1 cellular context compared by ENCODE assay signal in the genomic region with DNA sequence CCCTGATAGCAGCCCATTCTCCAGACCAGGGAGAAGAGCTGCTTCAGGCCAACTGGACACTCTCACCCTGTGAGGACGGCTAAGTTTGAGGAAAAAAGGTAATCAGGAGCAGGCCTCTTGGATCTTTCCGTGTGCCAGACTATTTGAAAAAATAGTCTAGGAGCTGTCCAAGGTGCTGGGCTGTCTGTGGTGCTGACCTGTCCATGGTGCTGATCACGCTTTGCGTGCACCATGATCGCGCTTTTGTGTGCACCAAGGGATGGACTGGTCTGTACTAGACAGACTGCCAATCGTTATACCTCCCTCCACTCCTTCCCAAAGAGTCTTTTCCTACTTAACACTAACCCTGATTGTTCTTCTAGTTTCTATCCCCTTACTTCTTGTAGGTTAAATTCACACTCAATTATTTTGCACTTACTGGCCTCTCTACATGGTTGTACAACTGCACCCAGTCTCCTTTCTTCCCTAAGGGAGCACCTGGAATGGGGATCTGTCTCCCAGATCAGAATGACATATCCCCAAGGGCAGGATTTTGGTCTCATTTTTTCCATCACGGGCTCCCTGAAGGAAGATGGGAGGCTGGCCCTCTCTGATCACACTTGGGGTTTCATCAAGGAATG.
TF ChIP-seq lines count a peak whose summit lies in the region.

No MANE protein-coding gene starts in this region.

TF ChIP-seq in HEK293, 187 proteins besides CTCF, POLR2A, EP300 and RAD21 (continued from another document and continues in another):
- TF ChIP-seq, protein P1, sequence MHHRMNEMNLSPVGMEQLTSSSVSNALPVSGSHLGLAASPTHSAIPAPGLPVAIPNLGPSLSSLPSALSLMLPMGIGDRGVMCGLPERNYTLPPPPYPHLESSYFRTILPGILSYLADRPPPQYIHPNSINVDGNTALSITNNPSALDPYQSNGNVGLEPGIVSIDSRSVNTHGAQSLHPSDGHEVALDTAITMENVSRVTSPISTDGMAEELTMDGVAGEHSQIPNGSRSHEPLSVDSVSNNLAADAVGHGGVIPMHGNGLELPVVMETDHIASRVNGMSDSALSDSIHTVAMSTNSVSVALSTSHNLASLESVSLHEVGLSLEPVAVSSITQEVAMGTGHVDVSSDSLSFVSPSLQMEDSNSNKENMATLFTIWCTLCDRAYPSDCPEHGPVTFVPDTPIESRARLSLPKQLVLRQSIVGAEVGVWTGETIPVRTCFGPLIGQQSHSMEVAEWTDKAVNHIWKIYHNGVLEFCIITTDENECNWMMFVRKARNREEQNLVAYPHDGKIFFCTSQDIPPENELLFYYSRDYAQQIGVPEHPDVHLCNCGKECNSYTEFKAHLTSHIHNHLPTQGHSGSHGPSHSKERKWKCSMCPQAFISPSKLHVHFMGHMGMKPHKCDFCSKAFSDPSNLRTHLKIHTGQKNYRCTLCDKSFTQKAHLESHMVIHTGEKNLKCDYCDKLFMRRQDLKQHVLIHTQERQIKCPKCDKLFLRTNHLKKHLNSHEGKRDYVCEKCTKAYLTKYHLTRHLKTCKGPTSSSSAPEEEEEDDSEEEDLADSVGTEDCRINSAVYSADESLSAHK (tag by site-specific recombination; IDR thresholded peaks at IDR 0.05): no peak
- TF ChIP-seq ZNF169 (tag by site-specific recombination; IDR thresholded peaks at IDR 0.05): no peak
- no peak for TF ChIP-seq ZNF654 (tag by site-specific recombination; IDR thresholded peaks at IDR 0.05; ENCODE audit: low read depth)
- no peak for TF ChIP-seq WT1 (tag by site-specific recombination; IDR thresholded peaks at IDR 0.05)
- TF ChIP-seq ZFP41 (tag by site-specific recombination; IDR thresholded peaks at IDR 0.05; ENCODE audit: borderline replicate concordance): no peak
- TF ChIP-seq ZNF354C (tag by site-specific recombination; IDR thresholded peaks at IDR 0.05; ENCODE audit: borderline replicate concordance, low read depth): no peak
- no peak for TF ChIP-seq ZNF571 (tag by site-specific recombination; IDR thresholded peaks at IDR 0.05)
- no peak for TF ChIP-seq ZNF155 (tag by site-specific recombination; IDR thresholded peaks at IDR 0.05)
- TF ChIP-seq ZNF324 (tag by site-specific recombination; IDR thresholded peaks at IDR 0.05): no peak
- TF ChIP-seq ZNF561 (tag by site-specific recombination; IDR thresholded peaks at IDR 0.05; ENCODE audit: borderline replicate concordance): no peak
- no peak for TF ChIP-seq ZNF223 (tag by site-specific recombination; IDR thresholded peaks at IDR 0.05)
- TF ChIP-seq ZNF391 (tag by site-specific recombination; IDR thresholded peaks at IDR 0.05; ENCODE audit: borderline replicate concordance, low read depth): no peak
- no peak for TF ChIP-seq GLI4 (tag by site-specific recombination; IDR thresholded peaks at IDR 0.05)
- TF ChIP-seq, protein P2, sequence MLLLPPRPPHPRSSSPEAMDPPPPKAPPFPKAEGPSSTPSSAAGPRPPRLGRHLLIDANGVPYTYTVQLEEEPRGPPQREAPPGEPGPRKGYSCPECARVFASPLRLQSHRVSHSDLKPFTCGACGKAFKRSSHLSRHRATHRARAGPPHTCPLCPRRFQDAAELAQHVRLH (tag by site-specific recombination; IDR thresholded peaks at IDR 0.05): no peak
- TF ChIP-seq ZNF394 (tag by site-specific recombination; IDR thresholded peaks at IDR 0.05; ENCODE audit: borderline replicate concordance): no peak
- no peak for TF ChIP-seq ZNF629 (tag by site-specific recombination; IDR thresholded peaks at IDR 0.05)
- no peak for TF ChIP-seq ZNF239 (tag by site-specific recombination; IDR thresholded peaks at IDR 0.05)
- no peak for TF ChIP-seq ZNF510 (tag by site-specific recombination; IDR thresholded peaks at IDR 0.05; ENCODE audit: insufficient replicate concordance)
- no peak for TF ChIP-seq ZNF785 (tag by site-specific recombination; IDR thresholded peaks at IDR 0.05)
- TF ChIP-seq ZNF660 (tag by site-specific recombination; IDR thresholded peaks at IDR 0.05): no peak
- no peak for TF ChIP-seq KLF9 (tag by site-specific recombination; IDR thresholded peaks at IDR 0.05; ENCODE audit: low read depth)
- no peak for TF ChIP-seq ZNF596 (tag by site-specific recombination; IDR thresholded peaks at IDR 0.05)
- TF ChIP-seq ZNF248 (tag by site-specific recombination; IDR thresholded peaks at IDR 0.05): no peak
- no peak for TF ChIP-seq ZNF48 (tag by site-specific recombination; IDR thresholded peaks at IDR 0.05)
- no peak for TF ChIP-seq ZNF521 (tag by site-specific recombination; IDR thresholded peaks at IDR 0.05)
- TF ChIP-seq, protein P3, sequence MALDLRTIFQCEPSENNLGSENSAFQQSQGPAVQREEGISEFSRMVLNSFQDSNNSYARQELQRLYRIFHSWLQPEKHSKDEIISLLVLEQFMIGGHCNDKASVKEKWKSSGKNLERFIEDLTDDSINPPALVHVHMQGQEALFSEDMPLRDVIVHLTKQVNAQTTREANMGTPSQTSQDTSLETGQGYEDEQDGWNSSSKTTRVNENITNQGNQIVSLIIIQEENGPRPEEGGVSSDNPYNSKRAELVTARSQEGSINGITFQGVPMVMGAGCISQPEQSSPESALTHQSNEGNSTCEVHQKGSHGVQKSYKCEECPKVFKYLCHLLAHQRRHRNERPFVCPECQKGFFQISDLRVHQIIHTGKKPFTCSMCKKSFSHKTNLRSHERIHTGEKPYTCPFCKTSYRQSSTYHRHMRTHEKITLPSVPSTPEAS (tag by site-specific recombination; IDR thresholded peaks at IDR 0.05): no peak
- TF ChIP-seq ZFP37 (tag by site-specific recombination; IDR thresholded peaks at IDR 0.05): peak; percentile 72; the same call in 1 of the 2 replicates
- no peak for TF ChIP-seq ZNF791 (tag by site-specific recombination; IDR thresholded peaks at IDR 0.05)
- TF ChIP-seq ZNF23 (tag by site-specific recombination; IDR thresholded peaks at IDR 0.05; ENCODE audit: borderline replicate concordance): no peak
- TF ChIP-seq ZSCAN30 (tag by site-specific recombination; IDR thresholded peaks at IDR 0.05): no peak
- TF ChIP-seq, protein P4, sequence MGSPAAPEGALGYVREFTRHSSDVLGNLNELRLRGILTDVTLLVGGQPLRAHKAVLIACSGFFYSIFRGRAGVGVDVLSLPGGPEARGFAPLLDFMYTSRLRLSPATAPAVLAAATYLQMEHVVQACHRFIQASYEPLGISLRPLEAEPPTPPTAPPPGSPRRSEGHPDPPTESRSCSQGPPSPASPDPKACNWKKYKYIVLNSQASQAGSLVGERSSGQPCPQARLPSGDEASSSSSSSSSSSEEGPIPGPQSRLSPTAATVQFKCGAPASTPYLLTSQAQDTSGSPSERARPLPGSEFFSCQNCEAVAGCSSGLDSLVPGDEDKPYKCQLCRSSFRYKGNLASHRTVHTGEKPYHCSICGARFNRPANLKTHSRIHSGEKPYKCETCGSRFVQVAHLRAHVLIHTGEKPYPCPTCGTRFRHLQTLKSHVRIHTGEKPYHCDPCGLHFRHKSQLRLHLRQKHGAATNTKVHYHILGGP (tag by site-specific recombination; IDR thresholded peaks at IDR 0.05): no peak
- no peak for TF ChIP-seq OSR2 (tag by site-specific recombination; IDR thresholded peaks at IDR 0.05)
- TF ChIP-seq, protein P5, sequence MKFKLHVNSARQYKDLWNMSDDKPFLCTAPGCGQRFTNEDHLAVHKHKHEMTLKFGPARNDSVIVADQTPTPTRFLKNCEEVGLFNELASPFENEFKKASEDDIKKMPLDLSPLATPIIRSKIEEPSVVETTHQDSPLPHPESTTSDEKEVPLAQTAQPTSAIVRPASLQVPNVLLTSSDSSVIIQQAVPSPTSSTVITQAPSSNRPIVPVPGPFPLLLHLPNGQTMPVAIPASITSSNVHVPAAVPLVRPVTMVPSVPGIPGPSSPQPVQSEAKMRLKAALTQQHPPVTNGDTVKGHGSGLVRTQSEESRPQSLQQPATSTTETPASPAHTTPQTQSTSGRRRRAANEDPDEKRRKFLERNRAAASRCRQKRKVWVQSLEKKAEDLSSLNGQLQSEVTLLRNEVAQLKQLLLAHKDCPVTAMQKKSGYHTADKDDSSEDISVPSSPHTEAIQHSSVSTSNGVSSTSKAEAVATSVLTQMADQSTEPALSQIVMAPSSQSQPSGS (tag by site-specific recombination; IDR thresholded peaks at IDR 0.05; ENCODE audit: low read depth): no peak
- TF ChIP-seq ZNF2 (tag by site-specific recombination; IDR thresholded peaks at IDR 0.05): no peak
- TF ChIP-seq REPIN1 (tag by site-specific recombination; IDR thresholded peaks at IDR 0.05; ENCODE audit: low read depth): no peak
- no peak for TF ChIP-seq ZFP69B (tag by site-specific recombination; IDR thresholded peaks at IDR 0.05)
- TF ChIP-seq, protein P6, sequence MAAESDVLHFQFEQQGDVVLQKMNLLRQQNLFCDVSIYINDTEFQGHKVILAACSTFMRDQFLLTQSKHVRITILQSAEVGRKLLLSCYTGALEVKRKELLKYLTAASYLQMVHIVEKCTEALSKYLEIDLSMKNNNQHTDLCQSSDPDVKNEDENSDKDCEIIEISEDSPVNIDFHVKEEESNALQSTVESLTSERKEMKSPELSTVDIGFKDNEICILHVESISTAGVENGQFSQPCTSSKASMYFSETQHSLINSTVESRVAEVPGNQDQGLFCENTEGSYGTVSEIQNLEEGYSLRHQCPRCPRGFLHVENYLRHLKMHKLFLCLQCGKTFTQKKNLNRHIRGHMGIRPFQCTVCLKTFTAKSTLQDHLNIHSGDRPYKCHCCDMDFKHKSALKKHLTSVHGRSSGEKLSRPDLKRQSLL (tag by site-specific recombination; IDR thresholded peaks at IDR 0.05): no peak
- TF ChIP-seq, protein P7, sequence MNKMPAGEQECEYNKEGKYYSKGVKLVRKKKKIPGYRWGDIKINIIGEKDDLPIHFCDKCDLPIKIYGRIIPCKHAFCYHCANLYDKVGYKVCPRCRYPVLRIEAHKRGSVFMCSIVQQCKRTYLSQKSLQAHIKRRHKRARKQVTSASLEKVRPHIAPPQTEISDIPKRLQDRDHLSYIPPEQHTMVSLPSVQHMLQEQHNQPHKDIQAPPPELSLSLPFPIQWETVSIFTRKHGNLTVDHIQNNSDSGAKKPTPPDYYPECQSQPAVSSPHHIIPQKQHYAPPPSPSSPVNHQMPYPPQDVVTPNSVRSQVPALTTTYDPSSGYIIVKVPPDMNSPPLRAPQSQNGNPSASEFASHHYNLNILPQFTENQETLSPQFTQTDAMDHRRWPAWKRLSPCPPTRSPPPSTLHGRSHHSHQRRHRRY (tag by site-specific recombination; IDR thresholded peaks at IDR 0.05): no peak
- no peak for TF ChIP-seq ZNF792 (tag by site-specific recombination; IDR thresholded peaks at IDR 0.05)
- TF ChIP-seq ZNF16 (tag by site-specific recombination; IDR thresholded peaks at IDR 0.05; ENCODE audit: low read depth): no peak
- no peak for TF ChIP-seq KLF8 (tag by site-specific recombination; IDR thresholded peaks at IDR 0.05)
- peak; percentile 99 for TF ChIP-seq HOXA7 (CRISPR knock-in tag; IDR thresholded peaks at IDR 0.05; ENCODE audit: borderline replicate concordance)
- TF ChIP-seq GLIS2 (tag by site-specific recombination; IDR thresholded peaks at IDR 0.05): no peak
- no peak for TF ChIP-seq MZF1 (tag by site-specific recombination; IDR thresholded peaks at IDR 0.05; ENCODE audit: borderline replicate concordance)
- TF ChIP-seq ZNF501 (tag by site-specific recombination; IDR thresholded peaks at IDR 0.05): peak; percentile 54; the same call in 1 of the 2 replicates
- TF ChIP-seq SCRT2 (tag by site-specific recombination; IDR thresholded peaks at IDR 0.05): no peak
- no peak for TF ChIP-seq ZNF157 (tag by site-specific recombination; IDR thresholded peaks at IDR 0.05)
- no peak for TF ChIP-seq ZNF423 (tag by site-specific recombination; IDR thresholded peaks at IDR 0.05)
- no peak for TF ChIP-seq ZNF37A (tag by site-specific recombination; IDR thresholded peaks at IDR 0.05)
- TF ChIP-seq, protein P8, sequence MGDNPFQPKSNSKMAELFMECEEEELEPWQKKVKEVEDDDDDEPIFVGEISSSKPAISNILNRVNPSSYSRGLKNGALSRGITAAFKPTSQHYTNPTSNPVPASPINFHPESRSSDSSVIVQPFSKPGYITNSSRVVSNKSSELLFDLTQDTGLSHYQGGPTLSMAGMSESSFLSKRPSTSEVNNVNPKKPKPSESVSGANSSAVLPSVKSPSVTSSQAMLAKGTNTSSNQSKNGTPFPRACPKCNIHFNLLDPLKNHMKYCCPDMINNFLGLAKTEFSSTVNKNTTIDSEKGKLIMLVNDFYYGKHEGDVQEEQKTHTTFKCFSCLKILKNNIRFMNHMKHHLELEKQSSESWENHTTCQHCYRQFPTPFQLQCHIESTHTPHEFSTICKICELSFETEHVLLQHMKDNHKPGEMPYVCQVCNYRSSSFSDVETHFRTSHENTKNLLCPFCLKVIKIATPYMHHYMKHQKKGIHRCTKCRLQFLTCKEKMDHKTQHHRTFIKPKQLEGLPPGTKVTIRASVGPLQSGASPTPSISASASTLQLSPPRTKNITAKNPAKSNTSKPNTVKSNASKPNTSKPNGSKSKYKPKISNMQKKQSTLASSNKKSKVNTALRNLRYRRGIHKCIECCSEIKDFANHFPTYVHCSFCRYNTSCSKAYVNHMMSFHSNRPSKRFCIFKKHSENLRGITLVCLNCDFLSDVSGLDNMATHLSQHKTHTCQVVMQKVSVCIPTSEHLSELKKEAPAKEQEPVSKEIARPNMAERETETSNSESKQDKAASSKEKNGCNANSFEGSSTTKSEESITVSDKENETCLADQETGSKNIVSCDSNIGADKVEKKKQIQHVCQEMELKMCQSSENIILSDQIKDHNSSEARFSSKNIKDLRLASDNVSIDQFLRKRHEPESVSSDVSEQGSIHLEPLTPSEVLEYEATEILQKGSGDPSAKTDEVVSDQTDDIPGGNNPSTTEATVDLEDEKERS (tag by site-specific recombination; IDR thresholded peaks at IDR 0.05): 0 out of 2 replicates have a peak, but pooled peaks have one; percentile 53
- TF ChIP-seq IKZF3 (tag by site-specific recombination; IDR thresholded peaks at IDR 0.05): no peak
- no peak for TF ChIP-seq GFI1B (tag by site-specific recombination; IDR thresholded peaks at IDR 0.05)
- TF ChIP-seq MEIS1 (CRISPR knock-in tag; IDR thresholded peaks at IDR 0.05; ENCODE audit: borderline replicate concordance): peak; percentile 92
- TF ChIP-seq, protein P9, sequence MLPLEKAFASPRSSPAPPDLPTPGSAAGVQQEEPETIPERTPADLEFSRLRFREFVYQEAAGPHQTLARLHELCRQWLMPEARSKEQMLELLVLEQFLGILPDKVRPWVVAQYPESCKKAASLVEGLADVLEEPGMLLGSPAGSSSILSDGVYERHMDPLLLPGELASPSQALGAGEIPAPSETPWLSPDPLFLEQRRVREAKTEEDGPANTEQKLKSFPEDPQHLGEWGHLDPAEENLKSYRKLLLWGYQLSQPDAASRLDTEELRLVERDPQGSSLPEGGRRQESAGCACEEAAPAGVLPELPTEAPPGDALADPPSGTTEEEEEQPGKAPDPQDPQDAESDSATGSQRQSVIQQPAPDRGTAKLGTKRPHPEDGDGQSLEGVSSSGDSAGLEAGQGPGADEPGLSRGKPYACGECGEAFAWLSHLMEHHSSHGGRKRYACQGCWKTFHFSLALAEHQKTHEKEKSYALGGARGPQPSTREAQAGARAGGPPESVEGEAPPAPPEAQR (tag by site-specific recombination; IDR thresholded peaks at IDR 0.05): no peak
- TF ChIP-seq, protein P10, sequence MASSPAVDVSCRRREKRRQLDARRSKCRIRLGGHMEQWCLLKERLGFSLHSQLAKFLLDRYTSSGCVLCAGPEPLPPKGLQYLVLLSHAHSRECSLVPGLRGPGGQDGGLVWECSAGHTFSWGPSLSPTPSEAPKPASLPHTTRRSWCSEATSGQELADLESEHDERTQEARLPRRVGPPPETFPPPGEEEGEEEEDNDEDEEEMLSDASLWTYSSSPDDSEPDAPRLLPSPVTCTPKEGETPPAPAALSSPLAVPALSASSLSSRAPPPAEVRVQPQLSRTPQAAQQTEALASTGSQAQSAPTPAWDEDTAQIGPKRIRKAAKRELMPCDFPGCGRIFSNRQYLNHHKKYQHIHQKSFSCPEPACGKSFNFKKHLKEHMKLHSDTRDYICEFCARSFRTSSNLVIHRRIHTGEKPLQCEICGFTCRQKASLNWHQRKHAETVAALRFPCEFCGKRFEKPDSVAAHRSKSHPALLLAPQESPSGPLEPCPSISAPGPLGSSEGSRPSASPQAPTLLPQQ (tag by site-specific recombination; IDR thresholded peaks at IDR 0.05): no peak
